ENCODE assay signal across 1 cellular context in the genomic region with DNA sequence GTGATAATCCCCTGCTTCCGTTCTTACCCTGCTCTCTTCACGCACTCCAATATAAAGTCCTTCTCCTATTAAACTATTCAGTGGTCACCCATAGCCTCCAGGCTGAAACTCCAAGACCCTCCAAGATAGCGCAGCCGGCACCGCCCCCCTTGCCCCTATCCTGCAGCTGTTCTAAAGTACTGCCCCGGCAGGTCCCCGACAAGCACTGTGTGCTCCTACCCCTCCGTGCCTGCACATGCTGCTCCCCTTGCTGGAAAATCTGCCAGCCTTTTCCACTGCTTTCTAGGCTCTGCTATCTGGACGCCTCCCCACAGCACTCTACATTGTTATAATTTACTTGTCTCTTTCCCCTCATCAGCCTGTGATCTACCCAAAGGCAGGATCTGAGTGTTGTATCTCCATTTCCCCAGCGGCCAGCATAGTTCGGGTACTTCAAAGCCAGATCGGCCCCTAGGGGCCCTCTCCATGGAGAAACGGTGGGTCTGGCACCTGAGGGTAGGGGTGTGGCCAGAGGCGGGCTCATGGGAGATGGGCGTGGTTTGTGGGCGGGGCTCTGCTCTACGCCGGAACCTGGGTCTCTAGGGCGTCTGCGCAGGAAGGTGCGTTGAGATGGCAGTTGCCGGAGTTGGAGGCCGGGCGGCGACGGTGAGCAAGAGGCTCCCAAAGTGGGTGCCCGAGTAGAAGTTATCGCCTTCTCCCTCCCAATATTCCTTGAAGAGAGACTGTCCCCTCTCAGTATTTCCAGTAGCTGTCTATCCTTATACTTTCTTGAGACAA.
TF ChIP-seq lines count a peak whose summit lies in the region.

No MANE protein-coding gene starts in this region.

TF ChIP-seq in GM12878, 131 proteins besides CTCF, POLR2A, EP300 and RAD21 (continued from another document):
- TF ChIP-seq SKIL (IDR thresholded peaks at IDR 0.05; ENCODE audit: low read depth, poor library complexity, severe bottlenecking) (no peak), NRF1 (conservative IDR thresholded peaks at IDR 0.05; ENCODE audit: low read depth, low read length) (no peak), SRF (IDR thresholded peaks at IDR 0.05; ENCODE audit: low read depth in 2 of 2, low read length in 2 of 2) (no peak), CEBPB (IDR thresholded peaks at IDR 0.05; ENCODE audit: borderline replicate concordance in 1 of 2, low read depth in 2 of 2, low read length in 2 of 2) (no peak), SMC3 (IDR thresholded peaks at IDR 0.05; ENCODE audit: borderline replicate concordance, low read length) (no peak)
